1 cellular context compared by ENCODE assay signal in the genomic region with DNA sequence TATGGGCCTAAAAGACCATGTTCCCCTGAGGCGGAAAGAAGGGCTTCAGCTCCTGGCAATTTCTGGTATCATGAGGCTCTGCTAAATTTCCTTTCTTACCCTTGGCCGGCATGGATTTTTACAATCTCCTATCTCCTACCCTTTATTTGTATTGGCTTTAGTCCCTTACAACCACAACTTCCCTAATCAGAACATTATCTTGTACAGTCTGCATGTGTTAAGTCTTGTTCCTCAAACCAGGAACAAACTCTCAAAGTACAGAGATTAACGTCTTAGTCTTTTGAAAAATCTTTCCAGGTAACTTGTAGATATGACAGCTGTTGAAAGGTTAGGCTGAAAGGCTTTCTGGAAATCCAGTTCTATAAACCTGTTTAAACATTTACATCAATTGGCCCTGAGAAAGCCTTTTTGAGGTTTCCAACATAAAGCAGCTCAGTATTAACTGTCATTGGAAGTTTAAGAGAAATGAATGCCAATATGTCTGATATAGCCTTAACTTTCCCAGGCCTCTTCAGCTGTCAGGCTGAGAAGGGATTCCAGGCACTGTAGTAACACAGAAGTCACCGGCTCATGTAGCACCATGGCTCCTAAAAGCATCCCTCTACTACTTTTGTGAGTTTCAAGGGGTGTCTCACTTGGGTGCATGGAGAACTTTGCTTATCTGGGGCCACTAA.
TF ChIP-seq lines count a peak whose summit lies in the region.

No MANE protein-coding gene starts in this region.

TF ChIP-seq in HepG2, 621 proteins besides CTCF, POLR2A, EP300 and RAD21 (continued from another document):
- TF ChIP-seq, protein P1, sequence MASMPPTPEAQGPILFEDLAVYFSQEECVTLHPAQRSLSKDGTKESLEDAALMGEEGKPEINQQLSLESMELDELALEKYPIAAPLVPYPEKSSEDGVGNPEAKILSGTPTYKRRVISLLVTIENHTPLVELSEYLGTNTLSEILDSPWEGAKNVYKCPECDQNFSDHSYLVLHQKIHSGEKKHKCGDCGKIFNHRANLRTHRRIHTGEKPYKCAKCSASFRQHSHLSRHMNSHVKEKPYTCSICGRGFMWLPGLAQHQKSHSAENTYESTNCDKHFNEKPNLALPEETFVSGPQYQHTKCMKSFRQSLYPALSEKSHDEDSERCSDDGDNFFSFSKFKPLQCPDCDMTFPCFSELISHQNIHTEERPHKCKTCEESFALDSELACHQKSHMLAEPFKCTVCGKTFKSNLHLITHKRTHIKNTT (CRISPR knock-in tag; IDR thresholded peaks at IDR 0.05), result no peak
- TF ChIP-seq ARNT (IDR thresholded peaks at IDR 0.05) (no peak), HMG20B (CRISPR knock-in tag; conservative IDR thresholded peaks at IDR 0.05) (no peak), ZNF282 (IDR thresholded peaks at IDR 0.05; ENCODE audit: partially characterized antibody) (no peak), HNRNPH1 (optimal IDR thresholded peaks at IDR 0.05; ENCODE audit: low read depth, low read length) (no peak), ZBTB7B (CRISPR knock-in tag; IDR thresholded peaks at IDR 0.05) (no peak)
- TF ChIP-seq, protein P2, sequence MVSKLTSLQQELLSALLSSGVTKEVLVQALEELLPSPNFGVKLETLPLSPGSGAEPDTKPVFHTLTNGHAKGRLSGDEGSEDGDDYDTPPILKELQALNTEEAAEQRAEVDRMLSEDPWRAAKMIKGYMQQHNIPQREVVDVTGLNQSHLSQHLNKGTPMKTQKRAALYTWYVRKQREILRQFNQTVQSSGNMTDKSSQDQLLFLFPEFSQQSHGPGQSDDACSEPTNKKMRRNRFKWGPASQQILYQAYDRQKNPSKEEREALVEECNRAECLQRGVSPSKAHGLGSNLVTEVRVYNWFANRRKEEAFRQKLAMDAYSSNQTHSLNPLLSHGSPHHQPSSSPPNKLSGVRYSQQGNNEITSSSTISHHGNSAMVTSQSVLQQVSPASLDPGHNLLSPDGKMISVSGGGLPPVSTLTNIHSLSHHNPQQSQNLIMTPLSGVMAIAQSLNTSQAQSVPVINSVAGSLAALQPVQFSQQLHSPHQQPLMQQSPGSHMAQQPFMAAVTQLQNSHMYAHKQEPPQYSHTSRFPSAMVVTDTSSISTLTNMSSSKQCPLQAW (CRISPR knock-in tag; IDR thresholded peaks at IDR 0.05), result no peak
